In the genomic region with DNA sequence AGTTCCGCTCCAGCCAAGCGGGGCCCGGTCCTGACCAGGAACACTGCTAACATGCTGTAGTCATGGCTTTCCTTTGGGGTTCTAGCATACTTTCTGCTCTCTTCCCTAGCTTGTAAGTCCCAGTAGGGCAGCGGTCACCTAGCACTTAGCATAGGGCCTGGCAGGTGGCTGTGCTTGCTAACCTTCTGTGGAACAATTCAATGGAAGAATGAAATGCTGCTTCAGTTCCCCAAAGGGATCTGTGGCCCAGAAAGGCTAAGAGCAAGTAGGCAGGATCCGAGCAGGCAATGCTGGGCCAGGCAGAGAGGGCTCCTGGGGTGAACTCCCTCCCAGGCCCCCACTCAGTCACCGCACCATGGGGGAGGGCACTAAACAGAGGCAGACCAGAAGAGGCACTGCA, we compare ENCODE assay signal across 1 cellular context.
TF ChIP-seq lines count a peak whose summit lies in the region.

No MANE protein-coding gene starts in this region.

TF ChIP-seq in H1, 55 proteins besides CTCF, POLR2A, EP300 and RAD21:
- no peak for TF ChIP-seq SAP30 (IDR thresholded peaks at IDR 0.05; ENCODE audit: insufficient read depth, insufficient replicate concordance, low read length)
- no peak for TF ChIP-seq TEAD4 (IDR thresholded peaks at IDR 0.05; ENCODE audit: low read depth, low read length)
- no peak for TF ChIP-seq TAF1 (IDR thresholded peaks at IDR 0.05; ENCODE audit: low read depth, low read length)
- no peak for TF ChIP-seq CBX5 (IDR thresholded peaks at IDR 0.05; ENCODE audit: low read depth, low read length)
